Comparison of ENCODE assay signal across 8 cellular contexts in the genomic region with DNA sequence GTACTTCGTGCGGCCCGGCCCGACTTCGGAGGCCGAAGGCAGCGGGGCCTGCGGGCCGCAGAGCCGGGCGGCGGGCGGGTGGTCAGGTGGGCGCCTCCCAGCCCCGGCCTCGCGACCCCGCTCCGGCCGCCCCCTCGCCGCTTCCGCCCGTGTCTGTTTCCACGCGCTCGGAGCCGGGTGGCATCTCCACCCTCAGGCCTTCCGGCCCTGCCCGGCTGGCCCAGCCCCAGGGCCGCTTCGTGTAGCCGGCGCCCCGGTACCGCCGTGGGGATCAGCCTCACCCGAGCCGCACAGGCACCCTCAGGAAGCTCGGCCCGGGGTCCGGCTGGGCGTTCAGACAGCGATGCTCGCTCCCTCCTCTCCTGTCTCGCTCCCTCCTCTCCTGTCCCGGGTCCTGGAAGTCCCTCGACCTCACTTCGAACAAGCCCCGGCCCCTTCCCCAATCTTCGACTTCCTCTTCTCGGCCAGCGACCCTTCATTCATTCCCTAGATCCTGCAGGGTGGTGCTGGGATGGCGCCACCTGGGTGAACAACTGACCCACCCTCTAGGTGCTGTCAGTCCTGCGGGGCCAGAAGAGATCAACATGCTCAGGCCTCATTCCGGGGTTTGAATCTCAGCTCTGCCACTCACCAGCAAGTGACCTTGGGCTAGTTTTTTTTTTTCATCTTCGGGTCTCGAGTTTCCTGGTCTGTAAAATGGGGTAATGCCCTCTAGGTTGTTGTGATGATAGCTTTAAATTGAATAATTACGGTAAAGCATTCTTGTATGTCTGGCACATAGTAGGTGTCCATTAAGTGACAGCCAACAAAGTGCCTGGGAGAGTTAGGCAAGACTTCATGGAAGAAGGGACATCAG. TPM values are rescaled to one million over a fixed set of nuclear protein-coding genes. Genes with fewer than 3 reads are reported as not detected.
DNase-seq lines count a peak whose midpoint lies in the region; ATAC-seq, FAIRE-seq and TF ChIP-seq lines count a peak whose summit lies in the region.

No MANE protein-coding gene starts in this region.

- ATAC-seq in HG02571 (IDR thresholded peaks at IDR 0.05; ENCODE audit: unreplicated experiment): peak; percentile 39
- ATAC-seq in pancreas: peak; percentile 32 to 57 (median 36)

- peaks cover 18% of the 10 kb centered on the region for H3K36me3 ChIP-seq in MG63
- peaks cover 0 to 6% (median 0%) of the 10 kb centered on the region in 3 donors for H3K36me3 ChIP-seq in pancreas

- peaks cover 29% of the 10 kb centered on the region for H3K4me1 Mint-ChIP-seq in activated T-helper 1 cell treated with anti-CD3 and anti-CD28 coated beads, Interleukin-12 subunit alpha, Interleukin-12 subunit beta, Interleukin-2, Interleukin-4 antibody, amounts not matched to agents 30 ng/mL and 10 ng/mL and 1 ng/mL, durations not matched to agents 14 hours and 24 hours and 36 hours (ENCODE audit: low read depth)

- H3K9me3 Mint-ChIP-seq in activated T-helper 1 cell treated with anti-CD3 and anti-CD28 coated beads, Interleukin-12 subunit alpha, Interleukin-12 subunit beta, Interleukin-2, Interleukin-4 antibody, amounts not matched to agents 30 ng/mL and 10 ng/mL and 1 ng/mL, durations not matched to agents 14 hours and 24 hours and 36 hours: no peaks in the 10 kb centered on the region

- peak overlapping the region; percentile 99 for H3K4me3 Mint-ChIP-seq in activated T-helper 1 cell treated with anti-CD3 and anti-CD28 coated beads, Interleukin-12 subunit alpha, Interleukin-12 subunit beta, Interleukin-2, Interleukin-4 antibody, amounts not matched to agents 30 ng/mL and 10 ng/mL and 1 ng/mL, durations not matched to agents 14 hours and 24 hours and 36 hours

- no peak for FAIRE-seq in pancreas (lab: Jason Lieb, UNC)

- peaks cover 16 to 32% (median 19%) of the 10 kb centered on the region in 3 donors for H3K4me1 ChIP-seq in pancreas

- H3K27me3 ChIP-seq in MG63 (no peaks in the 10 kb centered on the region), pancreas (no peaks in the 10 kb centered on the region)

- TF ChIP-seq CTCF in pancreas (IDR thresholded peaks at IDR 0.05): no peak

- H3K27ac ChIP-seq in pancreas: peak overlapping the region; percentile 69 to 90 (median 80)

- DNase-seq in NK-92 treated with Interleukin-12 subunit alpha and Interleukin-12 subunit beta, amount 100 ng/mL, for 24 hours (lab: John Stamatoyannopoulos, UW): peak; percentile 41
- DNase-seq in NK-92 (lab: John Stamatoyannopoulos, UW; ENCODE audit: unreplicated experiment): no peak
- DNase-seq in MG63: peak; percentile 25
- DNase-seq in activated T-helper 1 cell treated with anti-CD3 and anti-CD28 coated beads, Interleukin-12 subunit alpha, Interleukin-12 subunit beta, Interleukin-2, Interleukin-4 antibody, amounts not matched to agents 30 ng/mL and 10 ng/mL and 1 ng/mL, durations not matched to agents 14 hours and 24 hours and 36 hours (ENCODE audit: low spot score): peak; percentile 45
- DNase-seq in glomerular visceral epithelial cell (ENCODE audit: extremely low spot score): peak; percentile 47
- DNase-seq in pancreas: peak in 2 of 6 donors; percentile 62 to 89
- no peak for DNase-seq in NCI-H510A treated with DMSO at 0.1 percent for 48 hours (lab: John Stamatoyannopoulos, UW)

- H3K4me3 ChIP-seq in MG63: peak overlapping the region; percentile 71
- peak overlapping the region; percentile 91 to 98 (median 96) for H3K4me3 ChIP-seq in pancreas

- 1 to 2% methylated on average over 44 to 59 of the region's 59 CpGs for WGBS in pancreas, 2 donors

- H3K27me3 Mint-ChIP-seq in activated T-helper 1 cell treated with anti-CD3 and anti-CD28 coated beads, Interleukin-12 subunit alpha, Interleukin-12 subunit beta, Interleukin-2, Interleukin-4 antibody, amounts not matched to agents 30 ng/mL and 10 ng/mL and 1 ng/mL, durations not matched to agents 14 hours and 24 hours and 36 hours (ENCODE audit: insufficient read depth): no peaks in the 10 kb centered on the region

- H3K9me3 ChIP-seq in MG63 (no peaks in the 10 kb centered on the region), pancreas (no peaks in the 10 kb centered on the region)

- intact Hi-C loops in activated T-helper 1 cell treated with anti-CD3 and anti-CD28 coated beads, Interleukin-12 subunit alpha, Interleukin-12 subunit beta, Interleukin-2, Interleukin-4 antibody, amounts not matched to agents 30 ng/mL and 10 ng/mL and 1 ng/mL, durations not matched to agents 14 hours and 24 hours and 36 hours (cut with micrococcal nuclease): loop anchor here (1.0 to 5.0 kb wide), 10 partner anchors 19 to 1224 kb away; partner anchors contain the start of genes CHTF8, COG8, NFATC3 and NIP7
- intact Hi-C loops in pancreas (cut with DNase I): no loop called here

- peaks cover 28% of the 10 kb centered on the region for H3K36me3 Mint-ChIP-seq in activated T-helper 1 cell treated with anti-CD3 and anti-CD28 coated beads, Interleukin-12 subunit alpha, Interleukin-12 subunit beta, Interleukin-2, Interleukin-4 antibody, amounts not matched to agents 30 ng/mL and 10 ng/mL and 1 ng/mL, durations not matched to agents 14 hours and 24 hours and 36 hours (ENCODE audit: low read depth)

- peak overlapping the region; percentile 96 for H3K27ac Mint-ChIP-seq in activated T-helper 1 cell treated with anti-CD3 and anti-CD28 coated beads, Interleukin-12 subunit alpha, Interleukin-12 subunit beta, Interleukin-2, Interleukin-4 antibody, amounts not matched to agents 30 ng/mL and 10 ng/mL and 1 ng/mL, durations not matched to agents 14 hours and 24 hours and 36 hours

RNA-seq across cellular contexts. Expression of gene VPS4A, which starts 0.6 kb away (rescaled TPM):
- 31.3 and 34.5 TPM in 2 replicates for total RNA-seq in MG63 (2014; rRNA removed; shearing (Covaris generic); ENCODE audit: low replicate concordance)
- total RNA-seq in activated T-helper 1 cell treated with anti-CD3 and anti-CD28 coated beads, Interleukin-12 subunit alpha, Interleukin-12 subunit beta, Interleukin-2, Interleukin-4 antibody, amounts not matched to agents 30 ng/mL and 10 ng/mL and 1 ng/mL, durations not matched to agents 14 hours and 24 hours and 36 hours: 37.9 and 42.4 TPM in 2 replicates
- 10 to 100 TPM; 15.6 to 21.8 (median 19.5) TPM for total RNA-seq in pancreas
- 10 to 100 TPM; 27.8 to 34.8 TPM for polyA plus RNA-seq in pancreas

RNA-seq across cellular contexts. Expression of gene PDF, which starts 18.6 kb away (rescaled TPM):
- 9.1 and 28.5 TPM in 2 replicates for total RNA-seq in MG63 (2014; rRNA removed; shearing (Covaris generic); ENCODE audit: low replicate concordance)
- total RNA-seq in activated T-helper 1 cell treated with anti-CD3 and anti-CD28 coated beads, Interleukin-12 subunit alpha, Interleukin-12 subunit beta, Interleukin-2, Interleukin-4 antibody, amounts not matched to agents 30 ng/mL and 10 ng/mL and 1 ng/mL, durations not matched to agents 14 hours and 24 hours and 36 hours: 17.4 and 21.5 TPM in 2 replicates
- total RNA-seq in pancreas: 10 to 100 TPM in 1 of 6 donors, 1 to 10 TPM in 5; 3.1 to 14.0 (median 7.7) TPM
- 1 to 10 TPM; 2.2 to 4.6 TPM for polyA plus RNA-seq in pancreas

RNA-seq across cellular contexts. Expression of gene COG8, which starts 27.6 kb away (rescaled TPM):
- 34.1 and 51.9 TPM in 2 replicates for total RNA-seq in MG63 (2014; rRNA removed; shearing (Covaris generic); ENCODE audit: low replicate concordance)
- 45.3 and 46.5 TPM in 2 replicates for total RNA-seq in activated T-helper 1 cell treated with anti-CD3 and anti-CD28 coated beads, Interleukin-12 subunit alpha, Interleukin-12 subunit beta, Interleukin-2, Interleukin-4 antibody, amounts not matched to agents 30 ng/mL and 10 ng/mL and 1 ng/mL, durations not matched to agents 14 hours and 24 hours and 36 hours
- 10 to 100 TPM; 16.2 to 29.0 (median 23.0) TPM for total RNA-seq in pancreas
- 10 to 100 TPM; 18.8 to 21.0 TPM for polyA plus RNA-seq in pancreas

RNA-seq across cellular contexts. Expression of gene NIP7, which starts 27.8 kb away (rescaled TPM):
- total RNA-seq in MG63 (2014; rRNA removed; shearing (Covaris generic); ENCODE audit: low replicate concordance): 24.0 and 32.6 TPM in 2 replicates
- total RNA-seq in activated T-helper 1 cell treated with anti-CD3 and anti-CD28 coated beads, Interleukin-12 subunit alpha, Interleukin-12 subunit beta, Interleukin-2, Interleukin-4 antibody, amounts not matched to agents 30 ng/mL and 10 ng/mL and 1 ng/mL, durations not matched to agents 14 hours and 24 hours and 36 hours: 80.7 and 85.8 TPM in 2 replicates
- total RNA-seq in pancreas: 1 to 10 TPM; 4.7 to 9.4 (median 7.1) TPM
- polyA plus RNA-seq in pancreas: 1 to 10 TPM; 6.7 to 8.0 TPM

RNA-seq across cellular contexts. Expression of gene TMED6, which starts 39.8 kb away (rescaled TPM):
- total RNA-seq in MG63 (2014; rRNA removed; shearing (Covaris generic); ENCODE audit: low replicate concordance): not detected in 2 replicates
- total RNA-seq in activated T-helper 1 cell treated with anti-CD3 and anti-CD28 coated beads, Interleukin-12 subunit alpha, Interleukin-12 subunit beta, Interleukin-2, Interleukin-4 antibody, amounts not matched to agents 30 ng/mL and 10 ng/mL and 1 ng/mL, durations not matched to agents 14 hours and 24 hours and 36 hours: 1.2 and 1.3 TPM in 2 replicates
- total RNA-seq in pancreas: 10 to 100 TPM; 13.7 to 94.7 (median 45.4) TPM
- polyA plus RNA-seq in pancreas: 10 to 100 TPM in 1 of 2 donors, 1 to 10 TPM in 1; 5.2 to 45.5 TPM

Comparison
In these comparisons a context has a peak if more than half of its experiments do, and no peak if none do; other contexts are left out.
1. DNase-seq: peak in NK-92 treated with Interleukin-12 subunit alpha and Interleukin-12 subunit beta, amount 100 ng/mL, for 24 hours (single experiment), MG63 (single experiment), activated T-helper 1 cell treated with anti-CD3 and anti-CD28 coated beads, Interleukin-12 subunit alpha, Interleukin-12 subunit beta, Interleukin-2, Interleukin-4 antibody, amounts not matched to agents 30 ng/mL and 10 ng/mL and 1 ng/mL, durations not matched to agents 14 hours and 24 hours and 36 hours (single experiment) and glomerular visceral epithelial cell (single experiment); none in NK-92 (single experiment) and NCI-H510A treated with DMSO at 0.1 percent for 48 hours (single experiment).